9 cellular contexts compared by ENCODE assay signal in genomic region chr19:32746631-32747196, GRCh38. TPM values are rescaled to one million over a fixed set of nuclear protein-coding genes. Genes with fewer than 3 reads are reported as not detected.
DNase-seq lines count a peak whose midpoint lies in the region; ATAC-seq and TF ChIP-seq lines count a peak whose summit lies in the region.
"Not testable (repeated sequence)": the region's sequence is repeated elsewhere in the genome, so short reads cannot be mapped to it uniquely, and the experiment has no call there.
"Had no signal": no experiment of that assay in that cellular context is flagged by ENCODE, and none has a peak within 500 bp of the region (broad histone marks: within the 10 kb centered on the region; RNA-seq: fewer than 3 reads in every experiment).

No MANE protein-coding gene starts in this region.

- RAD21 ChIA-PET in HCT116 (lab: Charles Lee; ENCODE audit: low non-redundant PET in 1 of 2, low total read pairs in 2 of 2, uncharacterized antibody in 2 of 2, unreplicated experiment in 2 of 2) = not testable (repeated sequence)

- H3K9ac ChIP-seq in HCT116 (ENCODE audit: low read length) = not testable (repeated sequence)

- not testable (repeated sequence) for ATAC-seq in HCT116

- peak overlapping the region; percentile 12; the same call in 1 of the 2 replicates for H3K4me2 ChIP-seq in HCT116 (ENCODE audit: low read length)

- not testable (repeated sequence) for H3K79me2 ChIP-seq in HCT116 (ENCODE audit: insufficient read depth, low read length)

- H4K20me1 ChIP-seq in HCT116 (ENCODE audit: insufficient read depth) = not testable (repeated sequence)

- CTCF ChIA-PET in HCT116 (lab: Charles Lee) = not testable (repeated sequence)

- POLR2A ChIA-PET in HCT116 (lab: Charles Lee) = not testable (repeated sequence)

- in situ Hi-C loops in Caki2 (cut with HindIII; ENCODE audit: low pct_unique_long_range_greater_than_20kb, low sequenced_read_pairs) = not testable (repeated sequence)

- not testable (repeated sequence) for TF ChIP-seq POLR2A in HCT116 (IDR thresholded peaks at IDR 0.05; ENCODE audit: borderline replicate concordance, extremely low read depth, insufficient read depth, insufficient read length)

- H3K4me3 ChIP-seq in HCT116 (replicated peaks in 1 of 2; ENCODE audit: low read depth in 1 of 2, low read length in 2 of 2); cardiac fibroblast (replicated peaks in 1 of 2; ENCODE audit: low read depth in 2 of 2, low read length in 2 of 2): not testable (repeated sequence)

- H2AFZ ChIP-seq in HCT116 (ENCODE audit: low read depth, low read length, poor library complexity, severe bottlenecking) = peak overlapping the region; percentile 54

- not testable (repeated sequence) for H3K36me3 ChIP-seq in HCT116 (ENCODE audit: control insufficient read depth in 1 of 2, insufficient read depth in 2 of 2, low read length in 2 of 2)

- TF ChIP-seq RAD21 in HCT116 (IDR thresholded peaks at IDR 0.05; ENCODE audit: low read depth) = not testable (repeated sequence)

- not testable (repeated sequence) for H3K4me1 ChIP-seq in HCT116 (ENCODE audit: control insufficient read depth in 1 of 2, insufficient read depth in 2 of 2, low read length in 2 of 2)

- TF ChIP-seq CTCF in HCT116 (IDR thresholded peaks at IDR 0.05 in 2 of 3, conservative IDR thresholded peaks at IDR 0.05 in 1 of 3; ENCODE audit: borderline replicate concordance in 1 of 3, insufficient read depth in 1 of 3, low read depth in 2 of 3, low read length in 2 of 3); cardiac fibroblast (IDR thresholded peaks at IDR 0.05; ENCODE audit: low read depth, low read length): not testable (repeated sequence)

- H3K27ac ChIP-seq in HCT116 (ENCODE audit: low read depth, low read length) = not testable (repeated sequence)

- H3K9me2 ChIP-seq in HCT116 (ENCODE audit: insufficient read depth) = not testable (repeated sequence)

- H3K9me3 ChIP-seq in HCT116 (ENCODE audit: control insufficient read depth in 1 of 2, insufficient read depth in 1 of 2, low read depth in 1 of 2, low read length in 2 of 2) = not testable (repeated sequence)

- intact Hi-C loops in HCT116 (cut with micrococcal nuclease) = not testable (repeated sequence)

- DNase-seq in Caki2 (ENCODE audit: low read depth) (peak; percentile 6), NCI-H1436 (lab: John Stamatoyannopoulos, UW) (peak; percentile 12), T follicular helper cell (ENCODE audit: low read depth) (peak; percentile 59), cardiac fibroblast (ENCODE audit: low read depth in 2 of 2) (peak; percentile 3 to 7), kidney glomerular epithelial cell (lab: John Stamatoyannopoulos, UW) (peak; percentile 27)
- not testable (repeated sequence) for DNase-seq in HCT116 (ENCODE audit: low read depth, low spot score)
- peak; percentile 20 to 27 for DNase-seq in activated T-cell treated with anti-CD3 and anti-CD28 coated beads, Interleukin-2, amount 50 U/mL, for 48 hours
- peak; percentile 26 for DNase-seq in stimulated activated CD8-positive, alpha-beta memory T cell treated with anti-CD3 and anti-CD28 coated beads, Interleukin-4, amount 100 ng/mL, for 48 hours

- BruUV-seq in HCT116 (replicated peaks; lab: Mats Ljungman, UMichigan) = not testable (repeated sequence)

- H3K27me3 ChIP-seq in HCT116 (ENCODE audit: insufficient read depth, low read length) = not testable (repeated sequence)

RNA-seq across cellular contexts. Expression of gene TDRD12, which starts 27.1 kb away (rescaled TPM):
- 4.4 TPM in 1 of 2 replicates, not detected in the other for total RNA-seq in Caki2 (2014; rRNA removed; shearing (Covaris generic); ENCODE audit: low replicate concordance)
- 0.30 TPM for total RNA-seq in HCT116 (2021; ENCODE audit: unreplicated experiment)
- 0.05 and 0.06 TPM in 2 replicates for polyA plus RNA-seq in HCT116 (2012)
- total RNA-seq: Right ventricle myocardium inferior had no signal

RNA-seq across cellular contexts. Expression of gene NUDT19, which starts 55.1 kb away (rescaled TPM):
- total RNA-seq in Caki2 (2014; rRNA removed; shearing (Covaris generic); ENCODE audit: low replicate concordance) = 11.9 and 14.0 TPM in 2 replicates
- 22.1 TPM for total RNA-seq in HCT116 (2021; ENCODE audit: unreplicated experiment)
- polyA plus RNA-seq in HCT116 (2012) = 4.3 and 7.1 TPM in 2 replicates
